1 cellular context compared by ENCODE assay signal in the genomic region with DNA sequence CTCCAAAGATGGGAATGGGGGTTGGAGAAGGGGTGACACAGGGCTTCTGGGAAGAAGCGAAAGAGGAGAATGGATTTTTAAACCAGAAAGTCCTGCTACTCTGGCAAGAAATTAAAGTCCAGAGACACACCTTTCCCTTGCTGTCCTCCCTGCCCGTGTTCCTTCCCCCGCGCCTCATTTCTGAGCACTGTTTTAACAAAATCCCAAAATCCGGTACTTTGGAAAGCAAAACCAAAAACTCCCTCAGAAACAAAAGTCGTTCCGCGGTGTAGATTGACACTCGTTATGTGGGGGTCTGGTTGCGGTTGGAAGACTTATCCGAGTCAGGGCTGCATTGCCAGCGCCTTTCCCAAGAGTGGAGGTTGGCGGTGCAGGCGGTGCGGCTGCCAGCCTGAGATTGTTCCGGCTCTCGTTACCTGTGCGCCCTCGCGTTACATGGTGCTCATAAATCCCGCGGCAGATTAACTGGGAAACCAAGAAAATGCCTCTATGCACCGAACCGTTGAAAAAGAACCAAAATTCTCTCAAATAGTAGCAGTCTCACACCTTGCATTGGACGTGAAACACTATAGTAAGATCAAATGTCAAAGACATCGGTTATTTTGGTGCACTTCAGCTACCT.
TF ChIP-seq lines count a peak whose summit lies in the region.

No MANE protein-coding gene starts in this region.

TF ChIP-seq in HepG2, 621 proteins besides CTCF, POLR2A, EP300 and RAD21 (continued from another document):
- TF ChIP-seq HMGA1 (CRISPR knock-in tag; conservative IDR thresholded peaks at IDR 0.05), result no peak
TF ChIP-seq in HepG2: peak in this region for 2.
